ENCODE assay signal across 27 cellular contexts in the genomic region with DNA sequence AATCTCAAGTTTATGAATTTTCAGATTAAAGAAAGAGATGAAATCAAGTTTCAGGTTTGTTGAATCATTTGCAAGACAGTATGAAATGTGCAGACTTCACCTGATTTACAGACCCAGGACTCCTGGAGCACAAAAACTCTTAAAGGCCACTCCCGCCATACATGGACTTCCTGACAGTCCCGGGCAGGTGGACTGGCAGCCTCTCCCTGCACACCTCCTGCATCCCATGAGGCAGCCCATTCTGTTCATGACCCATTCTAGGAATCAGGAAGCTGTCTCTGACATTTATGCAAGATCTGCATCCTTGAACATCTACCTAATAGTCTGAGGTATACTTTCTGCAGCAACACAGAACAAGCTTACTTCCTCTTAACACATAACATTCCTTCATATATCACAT.
"Had no signal": no experiment of that assay in that cellular context is flagged by ENCODE, and none has a peak within 500 bp of the region (broad histone marks: within the 10 kb centered on the region; RNA-seq: fewer than 3 reads in every experiment).

No MANE protein-coding gene starts in this region.

- DNase-seq: heart right ventricle; islet precursor cell; left ventricle myocardium inferior; naive B cell; natural killer cell; nephron progenitor cell; ovary; posterior cingulate gyrus; retina; right cardiac atrium; stimulated activated CD4-positive, alpha-beta T cell treated with anti-CD3 and anti-CD28 coated beads, Interleukin-12 subunit alpha, Interleukin-12 subunit beta, amount 100 ng/mL, for 4 hours; stimulated activated CD4-positive, alpha-beta T cell treated with anti-CD3 and anti-CD28 coated beads, Interleukin-15, amount 100 ng/mL, for 24 hours; stimulated activated CD4-positive, alpha-beta T cell treated with anti-CD3 and anti-CD28 coated beads, Interleukin-2, amount 100 ng/mL, for 24 hours; stimulated activated CD4-positive, alpha-beta T cell treated with anti-CD3 and anti-CD28 coated beads, Interleukin-4, amount 100 ng/mL, for 1 hour; stimulated activated naive CD4-positive, alpha-beta T cell; upper lobe of left lung had no signal

- H3K9me3 ChIP-seq: heart right ventricle, left ventricle myocardium inferior, ovary, prostate gland, suprapubic skin, thoracic aorta, tibial nerve, upper lobe of left lung, vagina had no signal

- H3K27me3 ChIP-seq: heart right ventricle, hepatocyte, ovary, suprapubic skin, tibial nerve, upper lobe of left lung, vagina had no signal

- H3K36me3 ChIP-seq: ovary, prostate gland had no signal

- H3K4me3 Mint-ChIP-seq: mesothelial cell of epicardium; naive B cell; natural killer cell; nephron progenitor cell; stimulated activated effector memory CD8-positive, alpha-beta T cell treated with anti-CD3 and anti-CD28 coated beads, Interleukin-12 subunit alpha, Interleukin-12 subunit beta, amount 100 ng/mL, for 72 hours; stimulated activated naive CD8-positive, alpha-beta T cell treated with anti-CD3 and anti-CD28 coated beads, Interleukin-15, Interleukin-2, amounts not matched to agents 100 ng/mL and 50 ng/mL, for 24 hours had no signal

- H3K4me3 ChIP-seq: heart right ventricle, hepatocyte, left ventricle myocardium inferior, lung, ovary, prostate gland, skin epidermis, suprapubic skin, thoracic aorta, upper lobe of left lung, vagina had no signal

- H3K27ac ChIP-seq: heart right ventricle, hepatocyte, left ventricle myocardium inferior, ovary, prostate gland, skin epidermis, suprapubic skin, thoracic aorta, upper lobe of left lung, vagina had no signal

- H3K27me3 Mint-ChIP-seq: naive B cell; stimulated activated naive CD8-positive, alpha-beta T cell treated with anti-CD3 and anti-CD28 coated beads, Interleukin-15, Interleukin-2, amounts not matched to agents 100 ng/mL and 50 ng/mL, for 24 hours had no signal

- H3K4me1 ChIP-seq: prostate gland had no signal

- ATAC-seq: heart right ventricle; natural killer cell; right cardiac atrium; stimulated activated effector memory CD8-positive, alpha-beta T cell treated with anti-CD3 and anti-CD28 coated beads, Interleukin-12 subunit alpha, Interleukin-12 subunit beta, amount 100 ng/mL, for 72 hours had no signal

- H3K9me3 Mint-ChIP-seq: mesothelial cell of epicardium; naive B cell; natural killer cell; nephron progenitor cell; stimulated activated effector memory CD8-positive, alpha-beta T cell treated with anti-CD3 and anti-CD28 coated beads, Interleukin-12 subunit alpha, Interleukin-12 subunit beta, amount 100 ng/mL, for 72 hours; stimulated activated naive CD8-positive, alpha-beta T cell treated with anti-CD3 and anti-CD28 coated beads, Interleukin-15, Interleukin-2, amounts not matched to agents 100 ng/mL and 50 ng/mL, for 24 hours had no signal

- H3K36me3 Mint-ChIP-seq: natural killer cell had no signal

- H3K27ac Mint-ChIP-seq: mesothelial cell of epicardium; naive B cell; natural killer cell; nephron progenitor cell; stimulated activated effector memory CD8-positive, alpha-beta T cell treated with anti-CD3 and anti-CD28 coated beads, Interleukin-12 subunit alpha, Interleukin-12 subunit beta, amount 100 ng/mL, for 72 hours; stimulated activated naive CD8-positive, alpha-beta T cell treated with anti-CD3 and anti-CD28 coated beads, Interleukin-15, Interleukin-2, amounts not matched to agents 100 ng/mL and 50 ng/mL, for 24 hours had no signal

- H2AFZ ChIP-seq: hepatocyte had no signal

- H3K4me2 ChIP-seq: hepatocyte had no signal
